ENCODE assay signal across 20 cellular contexts in the genomic region with DNA sequence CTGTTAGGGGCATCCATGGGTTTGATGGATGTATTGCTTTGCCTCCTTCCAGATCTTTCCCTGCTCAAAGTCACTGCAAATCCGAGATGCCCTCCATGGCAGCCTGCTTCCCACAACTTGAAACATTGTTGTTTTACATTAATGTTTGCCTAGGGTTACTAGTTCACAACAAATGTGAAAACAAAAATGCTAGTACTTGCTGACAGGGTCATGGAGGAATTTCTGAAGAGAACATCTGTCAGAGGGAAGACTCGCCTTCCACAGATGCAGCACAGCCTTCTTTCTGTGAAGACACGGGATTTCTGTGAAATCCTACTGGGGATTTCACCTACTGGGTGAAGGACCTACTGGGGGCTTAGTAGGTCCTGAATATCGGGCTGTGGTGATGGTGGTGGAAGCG.
DNase-seq lines count a peak whose midpoint lies in the region; ATAC-seq and TF ChIP-seq lines count a peak whose summit lies in the region.
"Had no signal": no experiment of that assay in that cellular context is flagged by ENCODE, and none has a peak within 500 bp of the region (broad histone marks: within the 10 kb centered on the region; RNA-seq: fewer than 3 reads in every experiment).

No MANE protein-coding gene starts in this region.

- H3K4me1 ChIP-seq in skeletal muscle satellite cell (ENCODE audit: control insufficient read depth, insufficient read depth, low read length): peaks cover 66% of the 10 kb centered on the region
- H3K4me1 ChIP-seq: BE2C, SJCRH30 had no signal

- H3K4me3 ChIP-seq in skeletal muscle satellite cell (ENCODE audit: low read length): no peak overlapping the region
- H3K4me3 ChIP-seq: GM12878, SJCRH30 had no signal

- no peaks in the 10 kb centered on the region for H3K36me3 ChIP-seq in skeletal muscle satellite cell (ENCODE audit: insufficient read depth, low read length)
- H3K36me3 ChIP-seq: BE2C, SJCRH30 had no signal

- no peaks in the 10 kb centered on the region for H3K9me3 Mint-ChIP-seq in natural killer cell treated with Interleukin-12 subunit alpha and Interleukin-12 subunit beta and Interleukin-15 and Interleukin-18, amount 100 ng/mL, for 72 hours

- no peak for TF ChIP-seq CTCF in GM13977 (IDR thresholded peaks at IDR 0.05; ENCODE audit: extremely low read depth, insufficient read depth, missing control alignments)

- H3K9ac ChIP-seq in skeletal muscle satellite cell (ENCODE audit: low read depth, low read length): peak overlapping the region; percentile 4
- H3K9ac ChIP-seq: KMS-11 had no signal

- H3K27ac Mint-ChIP-seq in natural killer cell treated with Interleukin-12 subunit alpha and Interleukin-12 subunit beta and Interleukin-15 and Interleukin-18, amount 100 ng/mL, for 72 hours: no peak overlapping the region
- H3K27ac Mint-ChIP-seq: CD4-positive, alpha-beta memory T cell had no signal

- no peak overlapping the region for H3K4me2 ChIP-seq in skeletal muscle satellite cell (ENCODE audit: low read length)
- H3K4me2 ChIP-seq: KMS-11 had no signal

- H3K27me3 Mint-ChIP-seq in natural killer cell treated with Interleukin-12 subunit alpha and Interleukin-12 subunit beta and Interleukin-15 and Interleukin-18, amount 100 ng/mL, for 72 hours: peaks cover 24 to 40% of the 10 kb centered on the region in 2 donors

- in situ Hi-C loops in GM13977 (cut with MboI; ENCODE audit: low pct_unique_long_range_greater_than_20kb, low sequenced_read_pairs, unreplicated experiment): no loop called here

- H3K36me3 Mint-ChIP-seq in natural killer cell treated with Interleukin-12 subunit alpha and Interleukin-12 subunit beta and Interleukin-15 and Interleukin-18, amount 100 ng/mL, for 72 hours: no peaks in the 10 kb centered on the region
- H3K36me3 Mint-ChIP-seq: CD4-positive, alpha-beta memory T cell had no signal

- H3K4me1 Mint-ChIP-seq in natural killer cell treated with Interleukin-12 subunit alpha and Interleukin-12 subunit beta and Interleukin-15 and Interleukin-18, amount 100 ng/mL, for 72 hours (ENCODE audit: low read depth in 2 of 2): no peaks in the 10 kb centered on the region
- H3K4me1 Mint-ChIP-seq: CD4-positive, alpha-beta memory T cell had no signal

- DNase-seq in ELR (ENCODE audit: low read depth) (peak; percentile 28), amniotic epithelial cell (ENCODE audit: low read depth) (peak; percentile 72), kidney tubule cell (ENCODE audit: low spot score) (peak; percentile 51), GM13977 (ENCODE audit: low spot score) (no peak)
- DNase-seq in natural killer cell treated with Interleukin-12 subunit alpha and Interleukin-12 subunit beta and Interleukin-15 and Interleukin-18, amount 100 ng/mL, for 72 hours (ENCODE audit: low spot score): no peak
- DNase-seq: BE2C; CD4-positive, alpha-beta memory T cell; DMS79 treated with DMSO at 0.1 percent for 48 hours; GDM1; NCI-H1048; NCI-H146; NCI-H2081; NCI-H510A; NCI-H774; PC-3; SJCRH30 had no signal

- ATAC-seq in natural killer cell treated with Interleukin-12 subunit alpha and Interleukin-12 subunit beta and Interleukin-15 and Interleukin-18, amount 100 ng/mL, for 72 hours: no peak
- ATAC-seq in HG03565 (IDR thresholded peaks at IDR 0.05; ENCODE audit: unreplicated experiment): no peak
- ATAC-seq: GM12878, PC-3 had no signal

- H3K27me3 ChIP-seq in skeletal muscle satellite cell (ENCODE audit: control insufficient read depth, insufficient read depth, low read length): no peaks in the 10 kb centered on the region
- H3K27me3 ChIP-seq: BE2C, SJCRH30 had no signal

- H3K4me3 Mint-ChIP-seq in natural killer cell treated with Interleukin-12 subunit alpha and Interleukin-12 subunit beta and Interleukin-15 and Interleukin-18, amount 100 ng/mL, for 72 hours: no peak overlapping the region
- H3K4me3 Mint-ChIP-seq: CD4-positive, alpha-beta memory T cell had no signal

- no peaks in the 10 kb centered on the region for H3K9me3 ChIP-seq in skeletal muscle satellite cell (replicated peaks; ENCODE audit: low read length)
- H3K9me3 ChIP-seq: BE2C, SJCRH30 had no signal

Comparison
In these comparisons a context has a peak if more than half of its experiments do, and no peak if none do; other contexts are left out.
1. DNase-seq: peak in ELR (single experiment), amniotic epithelial cell (single experiment) and kidney tubule cell (single experiment); none in natural killer cell treated with Interleukin-12 subunit alpha and Interleukin-12 subunit beta and Interleukin-15 and Interleukin-18, amount 100 ng/mL, for 72 hours (single experiment) and GM13977 (single experiment).